ENCODE assay signal across 9 cellular contexts in genomic region chr16:87416826-87417471, GRCh38. TPM values are rescaled to one million over a fixed set of nuclear protein-coding genes. Genes with fewer than 3 reads are reported as not detected.
DNase-seq lines count a peak whose midpoint lies in the region; ATAC-seq and TF ChIP-seq lines count a peak whose summit lies in the region.
"Had no signal": no experiment of that assay in that cellular context is flagged by ENCODE, and none has a peak within 500 bp of the region (broad histone marks: within the 10 kb centered on the region; RNA-seq: fewer than 3 reads in every experiment).

No MANE protein-coding gene starts in this region.

- TF ChIP-seq CTCF in RWPE2 (IDR thresholded peaks at IDR 0.05; ENCODE audit: poor library complexity, severe bottlenecking) (peak; percentile 74), endothelial cell (IDR thresholded peaks at IDR 0.05; ENCODE audit: unreplicated experiment) (peak; percentile 51), osteocyte (IDR thresholded peaks at IDR 0.05) (peak; percentile 76)

- H3K36me3 Mint-ChIP-seq in activated CD4-positive, alpha-beta T cell treated with anti-CD3 and anti-CD28 coated beads for 36 hours (ENCODE audit: low read depth): peaks cover 23% of the 10 kb centered on the region
- peaks cover 38% of the 10 kb centered on the region for H3K36me3 Mint-ChIP-seq in endothelial cell (ENCODE audit: low read depth, unreplicated experiment)
- H3K36me3 Mint-ChIP-seq in osteocyte (ENCODE audit: unreplicated experiment): peaks cover 50% of the 10 kb centered on the region

- no peaks in the 10 kb centered on the region for H3K4me1 ChIP-seq in RWPE2 (ENCODE audit: insufficient read depth, poor library complexity, severe bottlenecking)

- no peak overlapping the region for H3K27ac ChIP-seq in RWPE2 (ENCODE audit: poor library complexity, severe bottlenecking)
- H3K27ac ChIP-seq: skin epidermis had no signal

- H3K4me3 Mint-ChIP-seq in activated CD4-positive, alpha-beta T cell treated with anti-CD3 and anti-CD28 coated beads for 36 hours: no peak overlapping the region
- H3K4me3 Mint-ChIP-seq in endothelial cell (ENCODE audit: unreplicated experiment) (no peak overlapping the region), osteocyte (ENCODE audit: unreplicated experiment) (no peak overlapping the region)

- H3K27ac Mint-ChIP-seq in activated CD4-positive, alpha-beta T cell treated with anti-CD3 and anti-CD28 coated beads for 36 hours: no peak overlapping the region
- H3K27ac Mint-ChIP-seq in endothelial cell (ENCODE audit: unreplicated experiment): no peak overlapping the region
- H3K27ac Mint-ChIP-seq in osteocyte (ENCODE audit: unreplicated experiment): peak overlapping the region; percentile 38

- DNase-seq in activated CD4-positive, alpha-beta T cell treated with anti-CD3 and anti-CD28 coated beads for 36 hours: peak; percentile 67
- no peak for DNase-seq in activated CD4-positive, alpha-beta T cell treated with anti-CD3 and anti-CD28 coated beads for 1 hour
- no peak for DNase-seq in RWPE2 (ENCODE audit: low spot score)
- DNase-seq in endothelial cell (ENCODE audit: low spot score): no peak
- no peak for DNase-seq in osteocyte (ENCODE audit: extremely low spot score, unreplicated experiment)
- no peak for DNase-seq in NCI-H146 (lab: John Stamatoyannopoulos, UW)
- DNase-seq in HPDE6-E6E7 (ENCODE audit: extremely low spot score): no peak
- DNase-seq in mucosa of gallbladder (ENCODE audit: low spot score): no peak

- ATAC-seq in activated CD4-positive, alpha-beta T cell treated with anti-CD3 and anti-CD28 coated beads for 36 hours: no peak
- no peak for ATAC-seq in RWPE2 (ENCODE audit: low read depth)

- POLR2A ChIA-PET in activated CD4-positive, alpha-beta T cell treated with anti-CD3 and anti-CD28 coated beads for 36 hours (lab: Charles Lee): interaction anchor here (0.6 kb wide), 1 partner anchor 381 kb away, joined by 4 read pairs; no protein-coding TSS in a partner anchor

- H3K36me3 ChIP-seq in RWPE2 (ENCODE audit: low read depth): peaks cover 56% of the 10 kb centered on the region

- no peaks in the 10 kb centered on the region for H3K27me3 Mint-ChIP-seq in activated CD4-positive, alpha-beta T cell treated with anti-CD3 and anti-CD28 coated beads for 36 hours
- H3K27me3 Mint-ChIP-seq in endothelial cell (ENCODE audit: unreplicated experiment) (peaks cover 3% of the 10 kb centered on the region), osteocyte (ENCODE audit: unreplicated experiment) (no peaks in the 10 kb centered on the region)

- no peaks in the 10 kb centered on the region for H3K4me1 Mint-ChIP-seq in activated CD4-positive, alpha-beta T cell treated with anti-CD3 and anti-CD28 coated beads for 36 hours
- H3K4me1 Mint-ChIP-seq in endothelial cell (ENCODE audit: unreplicated experiment) (no peaks in the 10 kb centered on the region), osteocyte (ENCODE audit: unreplicated experiment) (no peaks in the 10 kb centered on the region)

- H3K4me3 ChIP-seq in RWPE2 (ENCODE audit: severe bottlenecking): no peak overlapping the region
- H3K4me3 ChIP-seq: skin epidermis had no signal

- no peaks in the 10 kb centered on the region for H3K9me3 ChIP-seq in RWPE2 (ENCODE audit: severe bottlenecking)

- no peaks in the 10 kb centered on the region for H3K27me3 ChIP-seq in RWPE2 (ENCODE audit: insufficient read depth, poor library complexity, severe bottlenecking)

- intact Hi-C loops in activated CD4-positive, alpha-beta T cell treated with anti-CD3 and anti-CD28 coated beads for 36 hours (cut with DNase I, micrococcal nuclease): loop anchor here (1.0 to 5.0 kb wide), 2 partner anchors 125 to 218 kb away; no protein-coding TSS in a partner anchor

- CTCF ChIA-PET in activated CD4-positive, alpha-beta T cell treated with anti-CD3 and anti-CD28 coated beads for 36 hours (lab: Charles Lee): interaction anchor here (0.6 to 2.1 kb wide), 9 partner anchors 9 to 219 kb away, joined by 3 to 16 read pairs (median 3); no protein-coding TSS in a partner anchor

- H3K9me3 Mint-ChIP-seq in activated CD4-positive, alpha-beta T cell treated with anti-CD3 and anti-CD28 coated beads for 36 hours (ENCODE audit: low read depth): no peaks in the 10 kb centered on the region
- H3K9me3 Mint-ChIP-seq in endothelial cell (ENCODE audit: unreplicated experiment): no peaks in the 10 kb centered on the region
- no peaks in the 10 kb centered on the region for H3K9me3 Mint-ChIP-seq in osteocyte (ENCODE audit: unreplicated experiment)

RNA-seq across cellular contexts. Expression of gene MAP1LC3B, which starts 24.8 kb away (rescaled TPM):
- total RNA-seq in activated CD4-positive, alpha-beta T cell treated with anti-CD3 and anti-CD28 coated beads for 36 hours: 10 to 100 TPM; 49.7 to 62.1 TPM
- total RNA-seq in endothelial cell (ENCODE audit: unreplicated experiment) (71.6 TPM), osteocyte (141 and 145 TPM in 2 replicates), mucosa of gallbladder (55.9 TPM)

RNA-seq across cellular contexts. Expression of gene FBXO31, which starts 33.4 kb away (rescaled TPM):
- total RNA-seq in activated CD4-positive, alpha-beta T cell treated with anti-CD3 and anti-CD28 coated beads for 36 hours: 10 to 100 TPM; 26.8 to 33.0 TPM
- total RNA-seq in endothelial cell (ENCODE audit: unreplicated experiment) (13.5 TPM), osteocyte (34.7 and 40.5 TPM in 2 replicates), mucosa of gallbladder (36.7 TPM)
